In the genomic region with DNA sequence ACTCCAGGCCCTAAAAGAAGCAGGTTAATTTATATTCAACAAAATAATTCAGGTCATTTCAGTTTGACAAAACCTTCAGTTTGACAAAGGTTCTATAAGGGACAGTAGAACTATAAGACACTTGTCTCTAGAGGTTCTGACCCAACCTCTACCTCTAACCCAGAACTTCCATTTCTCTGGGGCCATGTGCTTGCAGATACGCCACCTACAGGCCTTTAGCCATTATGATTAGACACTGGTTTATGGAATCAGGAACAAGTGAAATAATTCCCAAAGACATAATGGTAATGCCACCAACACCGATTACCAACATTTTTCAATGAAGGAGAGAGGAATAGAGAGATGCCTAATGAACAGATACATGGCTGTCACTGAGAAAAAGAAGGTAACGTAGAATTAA, we compare ENCODE assay signal across 9 cellular contexts.
A peak's percentile ranks its signal among the peaks of the same experiment; 100 is the strongest.
DNase-seq lines count a peak whose midpoint lies in the region; ATAC-seq and TF ChIP-seq lines count a peak whose summit lies in the region.
"Had no signal": no experiment of that assay in that cellular context is flagged by ENCODE, and none has a peak within 500 bp of the region (broad histone marks: within the 10 kb centered on the region; RNA-seq: fewer than 3 reads in every experiment).

No MANE protein-coding gene starts in this region.

- WGBS in suprapubic skin, result 91% methylated on average over 3 of the region's 3 CpGs

- TF ChIP-seq CTCF in suprapubic skin (IDR thresholded peaks at IDR 0.05), result no peak

- H3K27ac ChIP-seq in suprapubic skin, result no peak overlapping the region

- H3K4me3 ChIP-seq in adipocyte (ENCODE audit: low read length) (no peak overlapping the region), suprapubic skin (no peak overlapping the region)

- H3K36me3 Mint-ChIP-seq in activated T-helper 1 cell treated with anti-CD3 and anti-CD28 coated beads, Interleukin-12 subunit alpha, Interleukin-12 subunit beta, Interleukin-2, Interleukin-4 antibody, amounts not matched to agents 30 ng/mL and 10 ng/mL and 1 ng/mL, durations not matched to agents 14 hours and 24 hours and 36 hours (ENCODE audit: low read depth), result no peaks in the 10 kb centered on the region

- no peak for TF ChIP-seq EP300 in suprapubic skin (IDR thresholded peaks at IDR 0.05)

- no peaks in the 10 kb centered on the region for H3K4me1 Mint-ChIP-seq in activated T-helper 1 cell treated with anti-CD3 and anti-CD28 coated beads, Interleukin-12 subunit alpha, Interleukin-12 subunit beta, Interleukin-2, Interleukin-4 antibody, amounts not matched to agents 30 ng/mL and 10 ng/mL and 1 ng/mL, durations not matched to agents 14 hours and 24 hours and 36 hours (ENCODE audit: low read depth)

- peaks cover 3% of the 10 kb centered on the region for H3K9me3 Mint-ChIP-seq in activated T-helper 1 cell treated with anti-CD3 and anti-CD28 coated beads, Interleukin-12 subunit alpha, Interleukin-12 subunit beta, Interleukin-2, Interleukin-4 antibody, amounts not matched to agents 30 ng/mL and 10 ng/mL and 1 ng/mL, durations not matched to agents 14 hours and 24 hours and 36 hours

- no peaks in the 10 kb centered on the region for H3K27me3 Mint-ChIP-seq in activated T-helper 1 cell treated with anti-CD3 and anti-CD28 coated beads, Interleukin-12 subunit alpha, Interleukin-12 subunit beta, Interleukin-2, Interleukin-4 antibody, amounts not matched to agents 30 ng/mL and 10 ng/mL and 1 ng/mL, durations not matched to agents 14 hours and 24 hours and 36 hours (ENCODE audit: insufficient read depth)

- H3K4me1 ChIP-seq in adipocyte (ENCODE audit: control insufficient read depth, insufficient read depth, low read length), result no peaks in the 10 kb centered on the region
- no peaks in the 10 kb centered on the region for H3K4me1 ChIP-seq in suprapubic skin

- H3K36me3 ChIP-seq in adipocyte (ENCODE audit: control insufficient read depth, insufficient read depth, low read length, severe bottlenecking), result no peaks in the 10 kb centered on the region
- H3K36me3 ChIP-seq in suprapubic skin, result no peaks in the 10 kb centered on the region

- no peaks in the 10 kb centered on the region for H3K9me3 ChIP-seq in adipocyte (ENCODE audit: control insufficient read depth, low read length)
- no peaks in the 10 kb centered on the region for H3K9me3 ChIP-seq in suprapubic skin

- ATAC-seq in HG03432 (IDR thresholded peaks at IDR 0.05; ENCODE audit: unreplicated experiment), result peak; percentile 50

- H3K27me3 ChIP-seq in adipocyte (replicated peaks; ENCODE audit: control insufficient read depth, insufficient read depth, low read length), result no peaks in the 10 kb centered on the region
- no peaks in the 10 kb centered on the region for H3K27me3 ChIP-seq in suprapubic skin

- DNase-seq in EL, result peak; percentile 17
- DNase-seq in adipocyte (ENCODE audit: low read depth), result peak; percentile 8
- DNase-seq in kidney tubule cell (ENCODE audit: low spot score), result peak; percentile 3
- DNase-seq in activated T-helper 1 cell treated with anti-CD3 and anti-CD28 coated beads, Interleukin-12 subunit alpha, Interleukin-12 subunit beta, Interleukin-2, Interleukin-4 antibody, amounts not matched to agents 30 ng/mL and 10 ng/mL and 1 ng/mL, durations not matched to agents 14 hours and 24 hours and 36 hours (ENCODE audit: low spot score), result no peak
- no peak for DNase-seq in mucosa of gallbladder (ENCODE audit: low spot score)
- no peak for DNase-seq in suprapubic skin (ENCODE audit: low spot score in 2 of 2)
- no peak for DNase-seq in retina
- DNase-seq: DMS79 treated with DMSO at 0.1 percent for 48 hours had no signal

- intact Hi-C loops in activated T-helper 1 cell treated with anti-CD3 and anti-CD28 coated beads, Interleukin-12 subunit alpha, Interleukin-12 subunit beta, Interleukin-2, Interleukin-4 antibody, amounts not matched to agents 30 ng/mL and 10 ng/mL and 1 ng/mL, durations not matched to agents 14 hours and 24 hours and 36 hours (cut with micrococcal nuclease), result no loop called here

- TF ChIP-seq POLR2A in suprapubic skin (IDR thresholded peaks at IDR 0.05), result no peak

- H3K27ac Mint-ChIP-seq in activated T-helper 1 cell treated with anti-CD3 and anti-CD28 coated beads, Interleukin-12 subunit alpha, Interleukin-12 subunit beta, Interleukin-2, Interleukin-4 antibody, amounts not matched to agents 30 ng/mL and 10 ng/mL and 1 ng/mL, durations not matched to agents 14 hours and 24 hours and 36 hours, result no peak overlapping the region

- H3K9ac ChIP-seq in adipocyte (ENCODE audit: low read length), result no peak overlapping the region

- H3K4me3 Mint-ChIP-seq in activated T-helper 1 cell treated with anti-CD3 and anti-CD28 coated beads, Interleukin-12 subunit alpha, Interleukin-12 subunit beta, Interleukin-2, Interleukin-4 antibody, amounts not matched to agents 30 ng/mL and 10 ng/mL and 1 ng/mL, durations not matched to agents 14 hours and 24 hours and 36 hours, result no peak overlapping the region

Comparison
In these comparisons a context has a peak if more than half of its experiments do, and no peak if none do; other contexts are left out.
1. DNase-seq: peak in EL (single experiment), adipocyte (single experiment) and kidney tubule cell (single experiment); none in activated T-helper 1 cell treated with anti-CD3 and anti-CD28 coated beads, Interleukin-12 subunit alpha, Interleukin-12 subunit beta, Interleukin-2, Interleukin-4 antibody, amounts not matched to agents 30 ng/mL and 10 ng/mL and 1 ng/mL, durations not matched to agents 14 hours and 24 hours and 36 hours (single experiment), mucosa of gallbladder (single experiment), suprapubic skin (0 of 2) and retina (single experiment).